ENCODE assay signal across 28 cellular contexts in the genomic region with DNA sequence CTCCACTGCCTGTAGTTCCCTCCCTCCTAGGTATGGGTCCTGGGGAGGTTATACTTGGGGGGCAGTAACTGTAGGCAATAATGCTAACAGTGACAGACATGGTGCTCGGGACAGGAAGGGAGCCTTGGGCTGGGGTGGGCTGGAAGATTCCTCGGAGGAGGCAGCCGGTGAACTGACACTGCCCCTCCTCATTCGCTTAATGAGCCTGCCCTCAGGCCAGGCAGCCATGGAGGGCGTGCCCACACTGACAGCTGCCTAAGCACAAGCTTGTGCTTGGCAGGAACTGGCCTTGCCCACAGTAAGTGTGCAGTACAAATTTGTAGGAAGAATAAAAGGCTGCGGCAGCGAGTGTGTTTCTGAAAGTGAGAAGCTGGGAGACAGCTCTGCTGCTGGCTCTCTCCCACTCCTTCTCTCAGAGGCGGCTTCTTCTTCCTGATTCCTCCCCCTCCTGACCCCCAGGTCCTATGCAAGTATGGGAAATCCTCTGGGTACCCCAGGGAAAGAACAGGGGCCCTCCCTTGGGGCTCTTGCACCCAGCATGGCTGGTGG. TPM values are rescaled to one million over a fixed set of nuclear protein-coding genes. Genes with fewer than 3 reads are reported as not detected.
DNase-seq lines count a peak whose midpoint lies in the region; ATAC-seq and TF ChIP-seq lines count a peak whose summit lies in the region.
"Had no signal": no experiment of that assay in that cellular context is flagged by ENCODE, and none has a peak within 500 bp of the region (broad histone marks: within the 10 kb centered on the region; RNA-seq: fewer than 3 reads in every experiment).

No MANE protein-coding gene starts in this region.

- no peak for TF ChIP-seq EP300 in SK-N-SH (IDR thresholded peaks at IDR 0.05; ENCODE audit: borderline replicate concordance in 1 of 2, low read depth in 1 of 2, low read length in 1 of 2)

- TF ChIP-seq CTCF in hepatocyte (IDR thresholded peaks at IDR 0.05; ENCODE audit: poor library complexity) (no peak), neural progenitor cell (IDR thresholded peaks at IDR 0.05) (no peak), SK-N-SH (IDR thresholded peaks at IDR 0.05) (no peak)

- no peak overlapping the region for H3K9ac ChIP-seq in neural progenitor cell
- no peak overlapping the region for H3K9ac ChIP-seq in SK-N-SH
- H3K9ac ChIP-seq: BLaER1 treated with 17β-estradiol and CSF1 and Interleukin-3, amounts not matched to agents 10 nM and 100 nM had no signal

- TF ChIP-seq RAD21 in SK-N-SH (IDR thresholded peaks at IDR 0.05; ENCODE audit: low read length) = no peak

- DNase-seq in ELF-1 (ENCODE audit: low read depth, low spot score) (peak; percentile 80), NCI-H2227 treated with DMSO at 0.1 percent for 48 hours (lab: John Stamatoyannopoulos, UW) (peak; percentile 25), hepatocyte (ENCODE audit: low spot score) (no peak), neural progenitor cell (ENCODE audit: low spot score) (no peak), AG20443 (ENCODE audit: low spot score) (no peak), SK-N-SH (no peak)
- DNase-seq: activated CD4-positive, alpha-beta T cell treated with anti-CD3 and anti-CD28 coated beads, Interleukin-2, amount 50 U/mL, for 48 hours; activated CD4-positive, CD25-positive, alpha-beta regulatory T cell; activated CD8-positive, alpha-beta memory T cell treated with anti-CD3 and anti-CD28 coated beads, Interleukin-2, amount 50 U/mL, for 4 hours; activated naive CD4-positive, alpha-beta T cell treated with anti-CD3 and anti-CD28 coated beads for 36 hours; Caco-2; GOT3; MM.1S; mucosa of descending colon; NCI-H524; right cardiac atrium; SHP77 treated with DMSO at 0.1 percent for 48 hours; stimulated activated CD4-positive, alpha-beta T cell treated with anti-CD3 and anti-CD28 coated beads, Interleukin-2, amount 100 ng/mL, for 48 hours; upper lobe of left lung had no signal

- H3K27ac ChIP-seq in hepatocyte (peak overlapping the region; percentile 7), neural progenitor cell (no peak overlapping the region), SK-N-SH (ENCODE audit: low read depth in 2 of 2, low read length in 1 of 2) (no peak overlapping the region)
- H3K27ac ChIP-seq: BLaER1 treated with 17β-estradiol and CSF1 and Interleukin-3, amounts not matched to agents 10 nM and 100 nM; upper lobe of left lung had no signal

- no peak overlapping the region for H2AFZ ChIP-seq in hepatocyte
- H2AFZ ChIP-seq in neural progenitor cell (replicated peaks) = no peak overlapping the region
- no peak overlapping the region for H2AFZ ChIP-seq in SK-N-SH (ENCODE audit: low read depth)

- no peaks in the 10 kb centered on the region for H4K20me1 ChIP-seq in hepatocyte (ENCODE audit: insufficient read depth, poor library complexity, severe bottlenecking)
- H4K20me1 ChIP-seq in neural progenitor cell (ENCODE audit: low read depth) = no peaks in the 10 kb centered on the region
- H4K20me1 ChIP-seq in SK-N-SH (ENCODE audit: insufficient read depth) = no peaks in the 10 kb centered on the region

- H3K4me3 ChIP-seq in hepatocyte (no peak overlapping the region), neural progenitor cell (no peak overlapping the region), SK-N-SH (ENCODE audit: low read depth in 2 of 2, low read length in 1 of 2) (no peak overlapping the region)
- H3K4me3 ChIP-seq: BLaER1 treated with 17β-estradiol and CSF1 and Interleukin-3, amounts not matched to agents 10 nM and 100 nM; K562; mucosa of descending colon; upper lobe of left lung had no signal

- H3K27me3 ChIP-seq in hepatocyte (no peaks in the 10 kb centered on the region), neural progenitor cell (no peaks in the 10 kb centered on the region), SK-N-SH (ENCODE audit: insufficient read depth) (no peaks in the 10 kb centered on the region)
- H3K27me3 ChIP-seq: BLaER1 treated with 17β-estradiol and CSF1 and Interleukin-3, amounts not matched to agents 10 nM and 100 nM; upper lobe of left lung had no signal

- H3K36me3 Mint-ChIP-seq in neural progenitor cell = no peaks in the 10 kb centered on the region

- H3K79me2 ChIP-seq in hepatocyte (no peaks in the 10 kb centered on the region), neural progenitor cell (ENCODE audit: low read depth) (no peaks in the 10 kb centered on the region), SK-N-SH (ENCODE audit: insufficient read depth) (peaks cover 4% of the 10 kb centered on the region; the same call in 1 of the 2 replicates)

- no peaks in the 10 kb centered on the region for H3K36me3 ChIP-seq in hepatocyte (replicated peaks; ENCODE audit: insufficient read depth, low read depth)
- H3K36me3 ChIP-seq in neural progenitor cell = no peaks in the 10 kb centered on the region
- no peaks in the 10 kb centered on the region for H3K36me3 ChIP-seq in SK-N-SH (replicated peaks in 1 of 2; ENCODE audit: control insufficient read depth in 1 of 2, insufficient read depth in 2 of 2, low read length in 1 of 2)
- H3K36me3 ChIP-seq: BLaER1 treated with 17β-estradiol and CSF1 and Interleukin-3, amounts not matched to agents 10 nM and 100 nM; upper lobe of left lung had no signal

- H3F3A ChIP-seq in neural progenitor cell (ENCODE audit: low read depth) (peaks cover 3% of the 10 kb centered on the region), SK-N-SH (replicated peaks; ENCODE audit: insufficient read depth) (peaks cover 29% of the 10 kb centered on the region)

- no peak overlapping the region for H3K4me2 ChIP-seq in hepatocyte
- H3K4me2 ChIP-seq in neural progenitor cell = no peak overlapping the region
- no peak overlapping the region for H3K4me2 ChIP-seq in SK-N-SH
- H3K4me2 ChIP-seq: BLaER1 treated with 17β-estradiol and CSF1 and Interleukin-3, amounts not matched to agents 10 nM and 100 nM had no signal

- H3K9me3 ChIP-seq in hepatocyte (ENCODE audit: low read depth) (no peaks in the 10 kb centered on the region), neural progenitor cell (ENCODE audit: low read depth) (no peaks in the 10 kb centered on the region), SK-N-SH (no peaks in the 10 kb centered on the region)
- H3K9me3 ChIP-seq: BLaER1 treated with 17β-estradiol and CSF1 and Interleukin-3, amounts not matched to agents 10 nM and 100 nM; Caco-2; mucosa of descending colon; upper lobe of left lung had no signal

- POLR2A ChIA-PET in SK-N-SH (lab: Yijun Ruan, JAX) = no interaction called here

- H3K4me1 Mint-ChIP-seq in neural progenitor cell = peaks cover 89% of the 10 kb centered on the region

- H3K4me3 Mint-ChIP-seq in neural progenitor cell = no peak overlapping the region
- H3K4me3 Mint-ChIP-seq: activated naive CD4-positive, alpha-beta T cell treated with anti-CD3 and anti-CD28 coated beads for 36 hours; activated T-helper 1 cell treated with anti-CD3 and anti-CD28 coated beads, Interleukin-12 subunit alpha, Interleukin-12 subunit beta, Interleukin-2, Interleukin-4 antibody, amounts not matched to agents 30 ng/mL and 10 ng/mL and 1 ng/mL, durations not matched to agents 14 hours and 24 hours and 36 hours had no signal

- CTCF ChIA-PET in SK-N-SH (lab: Yijun Ruan, JAX) = interaction anchor here (2.0 to 10.1 kb wide), 2 partner anchors 12 to 185 kb away, joined by 20 to 49 read pairs; no protein-coding TSS in a partner anchor

- no peaks in the 10 kb centered on the region for H3K9me3 Mint-ChIP-seq in neural progenitor cell
- H3K9me3 Mint-ChIP-seq: activated naive CD4-positive, alpha-beta T cell treated with anti-CD3 and anti-CD28 coated beads for 36 hours; activated T-helper 1 cell treated with anti-CD3 and anti-CD28 coated beads, Interleukin-12 subunit alpha, Interleukin-12 subunit beta, Interleukin-2, Interleukin-4 antibody, amounts not matched to agents 30 ng/mL and 10 ng/mL and 1 ng/mL, durations not matched to agents 14 hours and 24 hours and 36 hours had no signal

- 59% methylated on average over 8 of the region's 8 CpGs for WGBS in hepatocyte (ENCODE audit: low lambda C conversion rate, missing lambda C conversion rate)
- 87% methylated on average over 4 of the region's 8 CpGs for WGBS in SK-N-SH (ENCODE audit: low lambda C conversion rate)

- no peaks in the 10 kb centered on the region for H3K9me2 ChIP-seq in hepatocyte (replicated peaks; ENCODE audit: insufficient read depth)
- H3K9me2 ChIP-seq in SK-N-SH = no peaks in the 10 kb centered on the region

- H3K4me1 ChIP-seq in hepatocyte (ENCODE audit: insufficient read depth) (peaks cover 47% of the 10 kb centered on the region), neural progenitor cell (peaks cover 40% of the 10 kb centered on the region), SK-N-SH (ENCODE audit: control insufficient read depth in 1 of 2, insufficient read depth in 2 of 2, low read depth in 1 of 2, low read length in 1 of 2) (peaks cover 48 to 49% of the 10 kb centered on the region in 2 experiments)

- H3K27me3 Mint-ChIP-seq in neural progenitor cell (ENCODE audit: insufficient read depth, low read depth) = peaks cover 13% of the 10 kb centered on the region

- ATAC-seq in GM19395 (IDR thresholded peaks at IDR 0.05; ENCODE audit: unreplicated experiment) (no peak), SK-N-SH treated with all-trans-retinoic acid at 6 μM for 48 hours (no peak)
- ATAC-seq: K562, mucosa of descending colon, right cardiac atrium had no signal

- H3K27ac Mint-ChIP-seq in neural progenitor cell = peak overlapping the region; percentile 57
- H3K27ac Mint-ChIP-seq: activated naive CD4-positive, alpha-beta T cell treated with anti-CD3 and anti-CD28 coated beads for 36 hours; activated T-helper 1 cell treated with anti-CD3 and anti-CD28 coated beads, Interleukin-12 subunit alpha, Interleukin-12 subunit beta, Interleukin-2, Interleukin-4 antibody, amounts not matched to agents 30 ng/mL and 10 ng/mL and 1 ng/mL, durations not matched to agents 14 hours and 24 hours and 36 hours had no signal

TF ChIP-seq in SK-N-SH treated with all-trans-retinoic acid at 6 μM for 48 hours, 23 proteins besides CTCF, POLR2A, EP300 and RAD21:
- no peak for TF ChIP-seq ZNF70 (CRISPR knock-in tag; IDR thresholded peaks at IDR 0.05)
- no peak for TF ChIP-seq TCF4 (CRISPR knock-in tag; IDR thresholded peaks at IDR 0.05; ENCODE audit: borderline replicate concordance)
- TF ChIP-seq BACH2 (CRISPR knock-in tag; IDR thresholded peaks at IDR 0.05; ENCODE audit: borderline replicate concordance) = no peak
- no peak for TF ChIP-seq CSDC2 (CRISPR knock-in tag; IDR thresholded peaks at IDR 0.05)
TF ChIP-seq in SK-N-SH treated with all-trans-retinoic acid at 6 μM for 48 hours: peak in this region for 0.

RNA-seq across cellular contexts. Expression of a gene that starts 23.5 kb away (rescaled TPM):
- total RNA-seq in hepatocyte (not detected in 2 replicates), neural progenitor cell (ENCODE audit: low replicate concordance) (0.50 TPM in 1 of 2 replicates, not detected in the other)
- polyA plus RNA-seq in hepatocyte (0.28 TPM in 1 of 2 replicates, not detected in the other), SK-N-SH (2012; rRNA removed) (not detected in 2 replicates)
- polyA plus RNA-seq in SK-N-SH (2012; cell fraction: cytosol; rRNA removed) = not detected in 2 replicates
- not detected in 2 replicates for polyA plus RNA-seq in SK-N-SH (2012; cell fraction: nucleus; rRNA removed)
- total RNA-seq: activated naive CD4-positive, alpha-beta T cell treated with anti-CD3 and anti-CD28 coated beads for 36 hours; activated T-helper 1 cell treated with anti-CD3 and anti-CD28 coated beads, Interleukin-12 subunit alpha, Interleukin-12 subunit beta, Interleukin-2, Interleukin-4 antibody, amounts not matched to agents 30 ng/mL and 10 ng/mL and 1 ng/mL, durations not matched to agents 14 hours and 24 hours and 36 hours; Caco-2; chondrocyte; HT-29; K562; kidney epithelial cell; lower leg skin; mucosa of descending colon; right cardiac atrium; upper lobe of left lung had no signal
- polyA plus RNA-seq: K562, right cardiac atrium had no signal

RNA-seq across cellular contexts. Expression of a gene that starts 41.9 kb away (rescaled TPM):
- total RNA-seq in hepatocyte = 0.83 and 0.84 TPM in 2 replicates
- 8.7 and 10.8 TPM in 2 replicates for polyA plus RNA-seq in hepatocyte
- total RNA-seq in neural progenitor cell (ENCODE audit: low replicate concordance) = 0.26 and 0.34 TPM in 2 replicates
- polyA plus RNA-seq in SK-N-SH (2012; rRNA removed) = 0.26 and 0.48 TPM in 2 replicates
- 0.27 and 0.37 TPM in 2 replicates for polyA plus RNA-seq in SK-N-SH (2012; cell fraction: cytosol; rRNA removed)
- polyA plus RNA-seq in SK-N-SH (2012; cell fraction: nucleus; rRNA removed) = 0.31 and 0.38 TPM in 2 replicates
- total RNA-seq: activated naive CD4-positive, alpha-beta T cell treated with anti-CD3 and anti-CD28 coated beads for 36 hours; activated T-helper 1 cell treated with anti-CD3 and anti-CD28 coated beads, Interleukin-12 subunit alpha, Interleukin-12 subunit beta, Interleukin-2, Interleukin-4 antibody, amounts not matched to agents 30 ng/mL and 10 ng/mL and 1 ng/mL, durations not matched to agents 14 hours and 24 hours and 36 hours; Caco-2 had no signal
- polyA plus RNA-seq: K562 had no signal

Comparison
In these comparisons a context has a peak if more than half of its experiments do, and no peak if none do; other contexts are left out.
1. DNase-seq: peak in ELF-1 (single experiment) and NCI-H2227 treated with DMSO at 0.1 percent for 48 hours (single experiment); none in hepatocyte (single experiment), neural progenitor cell (single experiment), AG20443 (single experiment) and SK-N-SH (single experiment).